2 cellular contexts compared by ENCODE assay signal in genomic region chr1:92192246-92192645, GRCh38.
TF ChIP-seq lines count a peak whose summit lies in the region.

No MANE protein-coding gene starts in this region.

TF ChIP-seq in WTC11, 78 proteins besides CTCF, POLR2A, EP300 and RAD21:
- TF ChIP-seq PRRX2 (CRISPR knock-in tag; IDR thresholded peaks at IDR 0.05), result no peak
- TF ChIP-seq KAT7 (CRISPR knock-in tag; IDR thresholded peaks at IDR 0.05; ENCODE audit: borderline replicate concordance), result no peak
- TF ChIP-seq IRF1 (CRISPR knock-in tag; IDR thresholded peaks at IDR 0.05), result no peak
- no peak for TF ChIP-seq ZNF416 (CRISPR knock-in tag; IDR thresholded peaks at IDR 0.05)
- no peak for TF ChIP-seq ZMAT4 (CRISPR knock-in tag; IDR thresholded peaks at IDR 0.05)
- no peak for TF ChIP-seq TCF7 (CRISPR knock-in tag; IDR thresholded peaks at IDR 0.05; ENCODE audit: low read depth)
- no peak for TF ChIP-seq TEAD1 (CRISPR knock-in tag; IDR thresholded peaks at IDR 0.05)
- no peak for TF ChIP-seq CDX4 (CRISPR knock-in tag; IDR thresholded peaks at IDR 0.05; ENCODE audit: borderline replicate concordance)
- TF ChIP-seq AFF4 (CRISPR knock-in tag; IDR thresholded peaks at IDR 0.05; ENCODE audit: borderline replicate concordance), result no peak
- TF ChIP-seq STAT6 (CRISPR knock-in tag; conservative IDR thresholded peaks at IDR 0.05; ENCODE audit: low read depth), result no peak
- no peak for TF ChIP-seq E2F4 (CRISPR knock-in tag; IDR thresholded peaks at IDR 0.05; ENCODE audit: borderline replicate concordance, low read depth)
- TF ChIP-seq ZNF512 (CRISPR knock-in tag; IDR thresholded peaks at IDR 0.05; ENCODE audit: borderline replicate concordance), result no peak
- no peak for TF ChIP-seq MYBL2 (CRISPR knock-in tag; IDR thresholded peaks at IDR 0.05)
- no peak for TF ChIP-seq FOXJ3 (CRISPR knock-in tag; IDR thresholded peaks at IDR 0.05; ENCODE audit: borderline replicate concordance)

TF ChIP-seq in H1, 55 proteins besides CTCF, POLR2A, EP300 and RAD21:
- no peak for TF ChIP-seq SP4 (IDR thresholded peaks at IDR 0.05; ENCODE audit: low read length)
- no peak for TF ChIP-seq NANOG (IDR thresholded peaks at IDR 0.05; ENCODE audit: insufficient read depth, low read depth, low read length, poor library complexity, severe bottlenecking)
- TF ChIP-seq SIRT6 (IDR thresholded peaks at IDR 0.05; ENCODE audit: low read length), result no peak
- no peak for TF ChIP-seq ASH2L (IDR thresholded peaks at IDR 0.05; ENCODE audit: low read length)
- TF ChIP-seq FOSL1 (IDR thresholded peaks at IDR 0.05; ENCODE audit: insufficient read depth, low read depth, low read length), result no peak
